ENCODE assay signal across 9 cellular contexts in the genomic region with DNA sequence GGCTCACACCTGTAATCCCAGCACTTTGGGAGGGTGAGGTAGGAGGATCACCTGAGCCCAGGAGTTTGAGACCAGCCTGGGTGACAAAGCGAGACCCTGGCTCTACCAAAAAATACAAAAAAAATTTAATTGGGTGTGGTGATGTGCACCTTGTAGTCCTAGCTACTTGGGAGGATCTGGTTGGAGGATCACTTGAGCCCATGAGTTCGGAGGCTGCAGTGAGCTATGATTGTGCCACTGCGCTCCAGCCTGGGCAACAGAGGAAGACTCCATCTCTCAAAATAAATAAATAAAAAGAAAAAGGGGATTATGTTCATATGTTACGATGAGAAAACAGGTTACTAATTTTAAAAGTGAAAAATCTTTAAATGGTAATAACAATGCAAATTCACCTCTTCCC. TPM values are rescaled to one million over a fixed set of nuclear protein-coding genes. Genes with fewer than 3 reads are reported as not detected.
DNase-seq lines count a peak whose midpoint lies in the region; ATAC-seq and TF ChIP-seq lines count a peak whose summit lies in the region.
"Had no signal": no experiment of that assay in that cellular context is flagged by ENCODE, and none has a peak within 500 bp of the region (broad histone marks: within the 10 kb centered on the region; RNA-seq: fewer than 3 reads in every experiment).

No MANE protein-coding gene starts in this region.

- peaks cover 4% of the 10 kb centered on the region for H3K36me3 ChIP-seq in skeletal muscle satellite cell (ENCODE audit: insufficient read depth, low read length)

- no peaks in the 10 kb centered on the region for H3K9me3 ChIP-seq in skeletal muscle satellite cell (replicated peaks; ENCODE audit: low read length)

- H3K27ac ChIP-seq in epithelial cell of prostate = peak overlapping the region; percentile 88

- H3K4me1 ChIP-seq in skeletal muscle satellite cell (ENCODE audit: control insufficient read depth, insufficient read depth, low read length) = peaks cover 18% of the 10 kb centered on the region

- ATAC-seq in HG02571 (IDR thresholded peaks at IDR 0.05; ENCODE audit: unreplicated experiment) (no peak), HG02870 (IDR thresholded peaks at IDR 0.05; ENCODE audit: unreplicated experiment) (no peak)

- H3K27me3 ChIP-seq in skeletal muscle satellite cell (ENCODE audit: control insufficient read depth, insufficient read depth, low read length) = no peaks in the 10 kb centered on the region

- H3K4me2 ChIP-seq in skeletal muscle satellite cell (ENCODE audit: low read length) = peak overlapping the region; percentile 84

- DNase-seq in GM12865 (ENCODE audit: low read depth) (peak; percentile 46), RKO (ENCODE audit: low spot score) (peak; percentile 61), epithelial cell of prostate (ENCODE audit: low read depth, low spot score) (no peak), HPDE6-E6E7 (ENCODE audit: extremely low spot score) (no peak), medulla oblongata (ENCODE audit: extremely low spot score) (no peak)
- DNase-seq: NCI-H1092 treated with DMSO at 0.1 percent for 48 hours had no signal

- peak overlapping the region; percentile 71 for H3K4me3 ChIP-seq in GM12865 (ENCODE audit: low read depth, low read length)
- peak overlapping the region; percentile 87 for H3K4me3 ChIP-seq in skeletal muscle satellite cell (ENCODE audit: low read length)

- TF ChIP-seq CTCF in GM12865 (IDR thresholded peaks at IDR 0.05; ENCODE audit: insufficient read depth, low read depth, low read length, missing control alignments) = no peak

- H3K9ac ChIP-seq in skeletal muscle satellite cell (ENCODE audit: low read depth, low read length) = peak overlapping the region; percentile 80

RNA-seq across cellular contexts. Expression of a gene that starts 1.0 kb away (rescaled TPM):
- 17.9 and 23.8 TPM in 2 replicates for total RNA-seq in skeletal muscle satellite cell (2012; rRNA removed)

RNA-seq across cellular contexts. Expression of a gene that starts 33.0 kb away (rescaled TPM):
- 21.5 and 25.8 TPM in 2 replicates for total RNA-seq in skeletal muscle satellite cell (2012; rRNA removed)

Comparison
In these comparisons a context has a peak if more than half of its experiments do, and no peak if none do; other contexts are left out.
1. DNase-seq: peak in GM12865 (single experiment) and RKO (single experiment); none in epithelial cell of prostate (single experiment), HPDE6-E6E7 (single experiment) and medulla oblongata (single experiment).